In genomic region chr5:110517396-110517795, GRCh38 we compare ENCODE assay signal across 13 cellular contexts.
"Had no signal": no experiment of that assay in that cellular context is flagged by ENCODE, and none has a peak within 500 bp of the region (broad histone marks: within the 10 kb centered on the region; RNA-seq: fewer than 3 reads in every experiment).

No MANE protein-coding gene starts in this region.

- H3K36me3 ChIP-seq: ovary had no signal

- H3K4me1 ChIP-seq: testis had no signal

- H3K27ac ChIP-seq: ovary, testis had no signal

- H3K4me3 ChIP-seq: ovary, testis had no signal

- H3K9me3 ChIP-seq: ovary, testis had no signal

- DNase-seq: activated B cell treated with CpG ODN at 0.5 μM for 24 hours; activated CD4-positive, alpha-beta T cell treated with anti-CD3 and anti-CD28 coated beads, Interleukin-2, amount 10 ng/mL, durations not matched to agents 7 days and 5 days; activated CD8-positive, alpha-beta memory T cell treated with anti-CD3 and anti-CD28 coated beads for 24 hours; amniotic stem cell; effector memory CD8-positive, alpha-beta T cell; erythroblast; hypothalamus; ovary; stimulated activated CD4-positive, alpha-beta T cell treated with anti-CD3 and anti-CD28 coated beads, Interleukin-15, amount 100 ng/mL, for 24 hours; stimulated activated CD4-positive, alpha-beta T cell treated with anti-CD3 and anti-CD28 coated beads, Interleukin-4, amount 100 ng/mL, for 24 hours; stimulated activated naive CD8-positive, alpha-beta T cell treated with anti-CD3 and anti-CD28 coated beads, Interleukin-15, amount 100 ng/mL, for 72 hours; T-helper 17 cell; testis had no signal

- H3K27me3 ChIP-seq: ovary, testis had no signal
